In the genomic region with DNA sequence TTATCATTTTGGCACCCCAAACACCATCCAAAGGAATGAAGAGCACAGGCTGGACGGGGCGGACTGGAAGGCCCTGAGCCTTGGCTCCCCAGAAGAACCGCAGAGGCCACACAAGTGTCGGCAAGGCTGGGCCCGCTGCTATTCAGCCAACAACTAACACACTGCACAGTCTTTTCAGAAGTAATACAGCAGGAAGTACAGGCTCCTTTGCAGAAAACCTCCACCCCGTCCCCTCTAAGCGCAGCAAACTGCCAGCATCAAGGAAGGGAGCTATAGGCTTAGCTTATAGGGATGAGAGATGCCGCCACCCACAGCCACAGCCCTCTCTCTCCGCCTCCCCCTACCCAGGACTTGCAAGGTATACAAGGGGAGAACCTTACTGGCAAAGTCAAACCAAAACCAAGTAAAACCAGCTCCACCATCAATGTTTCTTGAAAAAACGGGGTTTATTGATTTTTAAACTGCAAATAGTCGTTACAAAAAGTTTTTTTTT, we compare ENCODE assay signal across 8 cellular contexts. TPM values are rescaled to one million over a fixed set of nuclear protein-coding genes. Genes with fewer than 3 reads are reported as not detected.
A peak's percentile ranks its signal among the peaks of the same experiment; 100 is the strongest.
DNase-seq lines count a peak whose midpoint lies in the region; ATAC-seq and TF ChIP-seq lines count a peak whose summit lies in the region.

No MANE protein-coding gene starts in this region.

- CTCF ChIA-PET in mammary epithelial cell (lab: Charles Lee; ENCODE audit: low non-redundant PET) = interaction anchor here (0.6 kb wide), 1 partner anchor 110 kb away, joined by 4 read pairs; no protein-coding TSS in a partner anchor

- H3K4me2 ChIP-seq in mammary epithelial cell (ENCODE audit: insufficient read depth, low read depth, low read length) = no peak overlapping the region
- no peak overlapping the region for H3K4me2 ChIP-seq in mesendoderm (ENCODE audit: low read length)

- H4K8ac ChIP-seq in mesendoderm (ENCODE audit: low read depth, low read length) = no peak overlapping the region

- H3K79me2 ChIP-seq in mammary epithelial cell (ENCODE audit: insufficient read depth, low read length) (peaks cover 41% of the 10 kb centered on the region), mesendoderm (ENCODE audit: control insufficient read depth, insufficient read depth, low read length) (peaks cover 32% of the 10 kb centered on the region)

- no peak overlapping the region for H3K23ac ChIP-seq in mesendoderm (ENCODE audit: low read length)

- H2AK5ac ChIP-seq in mesendoderm (ENCODE audit: low read length) = no peak overlapping the region

- H2AFZ ChIP-seq in mammary epithelial cell (ENCODE audit: low read depth, low read length) = no peak overlapping the region

- H3K56ac ChIP-seq in mesendoderm (ENCODE audit: low read length) = no peak overlapping the region

- H3K27ac Mint-ChIP-seq in type B pancreatic cell = peak overlapping the region; percentile 99

- TF ChIP-seq CTCF in mammary epithelial cell (conservative IDR thresholded peaks at IDR 0.05 in 1 of 2, IDR thresholded peaks at IDR 0.05 in 1 of 2; ENCODE audit: extremely low read depth in 1 of 2, insufficient read depth in 1 of 2, low read depth in 1 of 2, low read length in 2 of 2) = no peak
- no peak for TF ChIP-seq CTCF in type B pancreatic cell (conservative IDR thresholded peaks at IDR 0.05)

- H3K36me3 Mint-ChIP-seq in type B pancreatic cell = peaks cover 52% of the 10 kb centered on the region

- H3K9me3 Mint-ChIP-seq in type B pancreatic cell = peaks cover 3% of the 10 kb centered on the region

- H2BK15ac ChIP-seq in mesendoderm (replicated peaks; ENCODE audit: low read depth) = no peak overlapping the region

- H3K27me3 ChIP-seq in mammary epithelial cell (ENCODE audit: insufficient read depth, low read length) = no peaks in the 10 kb centered on the region
- H3K27me3 ChIP-seq in mesendoderm (ENCODE audit: insufficient read depth, low read length, poor library complexity) = no peaks in the 10 kb centered on the region

- H3K4me1 ChIP-seq in mammary epithelial cell (ENCODE audit: insufficient read depth, low read length) = peaks cover 31% of the 10 kb centered on the region
- H3K4me1 ChIP-seq in mesendoderm (ENCODE audit: control insufficient read depth, low read depth, low read length) = peaks cover 2% of the 10 kb centered on the region

- peaks cover 8% of the 10 kb centered on the region for H4K20me1 ChIP-seq in mammary epithelial cell (ENCODE audit: insufficient read depth, low read length)

- BruUV-seq in mammary epithelial cell (replicated peaks; lab: Mats Ljungman, UMichigan) = no TSS peak

- H3K4me3 Mint-ChIP-seq in type B pancreatic cell = peak overlapping the region; percentile 87

- peaks cover 25% of the 10 kb centered on the region for H3K36me3 ChIP-seq in mammary epithelial cell (ENCODE audit: insufficient read depth, low read length)
- peaks cover 2% of the 10 kb centered on the region for H3K36me3 ChIP-seq in mesendoderm (ENCODE audit: control insufficient read depth, insufficient read depth, low read length)

- 81% methylated on average over 11 of the region's 11 CpGs for WGBS in mammary epithelial cell (ENCODE audit: low coverage, missing lambda C conversion rate)
- no CpG with 5 or more reads among the region's 11 CpGs for WGBS in mesendoderm (ENCODE audit: extremely low coverage, insufficient coverage, low lambda C conversion rate)

- peak; percentile 35 to 43 for DNase-seq in stimulated activated CD4-positive, alpha-beta T cell treated with anti-CD3 and anti-CD28 coated beads, Interleukin-2, amount 100 ng/mL, for 24 hours
- DNase-seq in stimulated activated CD4-positive, alpha-beta T cell treated with anti-CD3 and anti-CD28 coated beads, Interleukin-12 subunit alpha, Interleukin-12 subunit beta, amount 100 ng/mL, for 4 hours = no peak
- no peak for DNase-seq in mammary epithelial cell
- peak; percentile 52 for DNase-seq in mesendoderm
- peak; percentile 69 for DNase-seq in type B pancreatic cell (ENCODE audit: extremely low spot score, unreplicated experiment)
- no peak for DNase-seq in NCI-H2196 treated with DMSO at 0.1 percent for 48 hours (lab: John Stamatoyannopoulos, UW; ENCODE audit: unreplicated experiment)
- DNase-seq in GM19238 (ENCODE audit: insufficient read length, low spot score) = no peak

- H3K9me3 ChIP-seq in mammary epithelial cell (replicated peaks; ENCODE audit: insufficient read depth, low read length) = no peaks in the 10 kb centered on the region

- no peak for ATAC-seq in GM21515 (IDR thresholded peaks at IDR 0.05; ENCODE audit: unreplicated experiment)

- no peak overlapping the region for H3K9ac ChIP-seq in mammary epithelial cell (ENCODE audit: insufficient read depth, low read length)
- no peak overlapping the region for H3K9ac ChIP-seq in mesendoderm (ENCODE audit: low read length)

- no peak overlapping the region for H3K4me3 ChIP-seq in mammary epithelial cell (replicated peaks in 1 of 3; ENCODE audit: insufficient read depth in 1 of 3, low read depth in 2 of 3, low read length in 3 of 3)
- no peak overlapping the region for H3K4me3 ChIP-seq in mesendoderm (ENCODE audit: low read length)

- dilution Hi-C loops in mammary epithelial cell (cut with HindIII; ENCODE audit: low sequenced_read_pairs) = no loop called here

- no peak overlapping the region for H2BK5ac ChIP-seq in mesendoderm (ENCODE audit: low read length)

- H3K27ac ChIP-seq in mammary epithelial cell (ENCODE audit: insufficient read depth, low read depth, low read length) = peak overlapping the region; percentile 46
- no peak overlapping the region for H3K27ac ChIP-seq in mesendoderm (ENCODE audit: low read depth, low read length)

- H3K79me1 ChIP-seq in mesendoderm (ENCODE audit: low read length) = peaks cover 7% of the 10 kb centered on the region

- in situ Hi-C loops in mammary epithelial cell (cut with MboI; ENCODE audit: low sequenced_read_pairs in 2 of 2) = loop anchor here in 1 of 2 donors (5.0 to 25.0 kb wide), 3 partner anchors 100 to 532 kb away; no protein-coding TSS in a partner anchor

- intact Hi-C loops in mammary epithelial cell (cut with micrococcal nuclease) = loop anchor here (2.0 to 5.0 kb wide), 6 partner anchors 190 to 695 kb away; no protein-coding TSS in a partner anchor

- H3K4ac ChIP-seq in mesendoderm (ENCODE audit: low read depth, low read length) = no peak overlapping the region

- no peak overlapping the region for H3K18ac ChIP-seq in mesendoderm (ENCODE audit: low read length)

- H3K4me1 Mint-ChIP-seq in type B pancreatic cell (ENCODE audit: unreplicated experiment) = peaks cover 38% of the 10 kb centered on the region

- H2BK120ac ChIP-seq in mesendoderm (ENCODE audit: low read depth, low read length) = no peak overlapping the region

- H3K27me3 Mint-ChIP-seq in type B pancreatic cell = peaks cover 34% of the 10 kb centered on the region

- H4K5ac ChIP-seq in mesendoderm (ENCODE audit: low read length) = no peak overlapping the region

RNA-seq across cellular contexts. Expression of a gene that starts 5.6 kb away (rescaled TPM):
- total RNA-seq in mammary epithelial cell = 100 to 1,000 TPM; 169 to 373 TPM
- polyA plus RNA-seq in mammary epithelial cell = 140 TPM
- polyA minus RNA-seq in mammary epithelial cell = 99.0 TPM
- polyA plus RNA-seq in mesendoderm (2013, experiment 1 of 2) = 81.7 TPM
- 85.1 TPM for polyA plus RNA-seq in mesendoderm (2013, experiment 2 of 2)
- total RNA-seq in type B pancreatic cell (ENCODE audit: low replicate concordance) = 457 and 564 TPM in 2 replicates

Comparison
In these comparisons a context has a peak if more than half of its experiments do, and no peak if none do; other contexts are left out.
1. DNase-seq: peak in stimulated activated CD4-positive, alpha-beta T cell treated with anti-CD3 and anti-CD28 coated beads, Interleukin-2, amount 100 ng/mL, for 24 hours (2 of 2), mesendoderm (single experiment) and type B pancreatic cell (single experiment); none in stimulated activated CD4-positive, alpha-beta T cell treated with anti-CD3 and anti-CD28 coated beads, Interleukin-12 subunit alpha, Interleukin-12 subunit beta, amount 100 ng/mL, for 4 hours (single experiment), mammary epithelial cell (single experiment), NCI-H2196 treated with DMSO at 0.1 percent for 48 hours (single experiment) and GM19238 (single experiment).